27 cellular contexts compared by ENCODE assay signal in genomic region chr3:119817071-119817470, GRCh38. TPM values are rescaled to one million over a fixed set of nuclear protein-coding genes. Genes with fewer than 3 reads are reported as not detected.
"Had no signal": no experiment of that assay in that cellular context is flagged by ENCODE, and none has a peak within 500 bp of the region (broad histone marks: within the 10 kb centered on the region; RNA-seq: fewer than 3 reads in every experiment).

No MANE protein-coding gene starts in this region.

- H3K79me2 ChIP-seq: hepatocyte had no signal

- H3K27me3 Mint-ChIP-seq: activated naive CD4-positive, alpha-beta T cell treated with anti-CD3 and anti-CD28 coated beads, Interleukin-2, amount 50 U/mL, for 24 hours had no signal

- H3K27me3 ChIP-seq: hepatocyte, vagina had no signal

- H3K4me1 Mint-ChIP-seq: activated naive CD4-positive, alpha-beta T cell treated with anti-CD3 and anti-CD28 coated beads, Interleukin-2, amount 50 U/mL, for 24 hours had no signal

- H3K9me3 ChIP-seq: mucosa of descending colon, spleen, thoracic aorta, vagina had no signal

- DNase-seq: activated CD4-positive, alpha-beta T cell treated with anti-CD3 and anti-CD28 coated beads for 1 hour; activated gamma-delta T cell treated with Interleukin-2 at 50 U/mL for 16 hours; activated T-cell treated with anti-CD3 and anti-CD28 coated beads, Interleukin-2, amount 50 U/mL, for 1 hour; cerebellar nuclear complex; erythroblast; foreskin fibroblast; immature natural killer cell; mesendoderm; mucosa of descending colon; naive B cell; occipital lobe; posterior cingulate gyrus; spleen; stimulated activated CD4-positive, alpha-beta T cell treated with anti-CD3 and anti-CD28 coated beads, Interleukin-4, amount 100 ng/mL, for 24 hours; stimulated activated naive CD4-positive, alpha-beta T cell treated with Interleukin-2 at 50 U/mL for 16 hours; T-helper 1 cell had no signal

- H3K4me1 ChIP-seq: spleen, vagina had no signal

- H3K4me3 Mint-ChIP-seq: activated naive CD4-positive, alpha-beta T cell treated with anti-CD3 and anti-CD28 coated beads, Interleukin-2, amount 50 U/mL, for 24 hours; immature natural killer cell; naive B cell; type B pancreatic cell had no signal

- H3K27ac ChIP-seq: hepatocyte, spleen, thoracic aorta, vagina had no signal

- H3K4me2 ChIP-seq: hepatocyte had no signal

- H3K36me3 ChIP-seq: spleen, thoracic aorta, vagina had no signal

- ATAC-seq: mucosa of descending colon had no signal

- H2AFZ ChIP-seq: hepatocyte had no signal

- H3K9me3 Mint-ChIP-seq: activated naive CD4-positive, alpha-beta T cell treated with anti-CD3 and anti-CD28 coated beads, Interleukin-2, amount 50 U/mL, for 24 hours; immature natural killer cell; naive B cell; type B pancreatic cell had no signal

- H3K27ac Mint-ChIP-seq: activated naive CD4-positive, alpha-beta T cell treated with anti-CD3 and anti-CD28 coated beads, Interleukin-2, amount 50 U/mL, for 24 hours; immature natural killer cell; type B pancreatic cell had no signal

- FAIRE-seq: astrocyte, endometrium, TTC549 had no signal

- H3K4me3 ChIP-seq: hepatocyte, mucosa of descending colon, spleen, thoracic aorta, vagina had no signal

- H3K36me3 Mint-ChIP-seq: activated naive CD4-positive, alpha-beta T cell treated with anti-CD3 and anti-CD28 coated beads, Interleukin-2, amount 50 U/mL, for 24 hours; immature natural killer cell; naive B cell; type B pancreatic cell had no signal

RNA-seq across cellular contexts. Expression of gene NR1I2, which starts 35.2 kb away (rescaled TPM):
- total RNA-seq: astrocyte, fibroblast of lung, glomerular endothelial cell, lower leg skin, thoracic aorta, vagina had no signal
